ENCODE assay signal across 22 cellular contexts in the genomic region with DNA sequence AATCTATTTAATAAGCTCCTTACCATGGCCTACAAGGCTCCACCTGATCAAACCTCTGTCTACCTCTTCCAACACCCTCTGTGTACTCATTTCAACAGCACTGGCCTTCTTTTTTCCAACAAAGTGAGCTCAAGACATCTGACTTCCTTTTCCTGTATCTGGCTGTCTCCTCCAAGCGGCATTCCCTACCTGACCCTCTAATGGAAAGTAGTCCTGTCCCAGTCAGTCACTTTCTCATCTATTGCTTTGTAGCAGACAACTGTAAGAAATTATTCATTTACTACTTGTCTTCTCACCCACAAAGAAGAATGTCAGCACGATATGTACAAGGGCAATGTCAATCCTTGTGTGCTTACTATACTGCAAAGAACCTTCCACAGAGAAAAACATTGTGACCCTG.
A peak's percentile ranks its signal among the peaks of the same experiment; 100 is the strongest.
DNase-seq lines count a peak whose midpoint lies in the region; ATAC-seq and TF ChIP-seq lines count a peak whose summit lies in the region.
"Had no signal": no experiment of that assay in that cellular context is flagged by ENCODE, and none has a peak within 500 bp of the region (broad histone marks: within the 10 kb centered on the region; RNA-seq: fewer than 3 reads in every experiment).

No MANE protein-coding gene starts in this region.

- no peaks in the 10 kb centered on the region for H3K36me3 Mint-ChIP-seq in GM23338 (ENCODE audit: low read depth)
- no peaks in the 10 kb centered on the region for H3K36me3 Mint-ChIP-seq in progenitor cell of endocrine pancreas (ENCODE audit: insufficient read depth)

- no peaks in the 10 kb centered on the region for H3K27me3 ChIP-seq in GM23338 (ENCODE audit: insufficient read depth)
- no peaks in the 10 kb centered on the region for H3K27me3 ChIP-seq in OCI-LY3 (ENCODE audit: low read depth, low read length)
- H3K27me3 ChIP-seq in neural cell (ENCODE audit: insufficient read depth, low read depth, low read length), result no peaks in the 10 kb centered on the region
- H3K27me3 ChIP-seq: MG63, SJCRH30 had no signal

- no peaks in the 10 kb centered on the region for H3K36me3 ChIP-seq in GM23338 (ENCODE audit: insufficient read depth)
- H3K36me3 ChIP-seq in OCI-LY3 (replicated peaks; ENCODE audit: low read depth, low read length), result no peaks in the 10 kb centered on the region
- H3K36me3 ChIP-seq in neural cell (ENCODE audit: insufficient read depth, low read length), result no peaks in the 10 kb centered on the region
- H3K36me3 ChIP-seq: MG63, SJCRH30 had no signal

- no peak for TF ChIP-seq CTCF in GM23338 (conservative IDR thresholded peaks at IDR 0.05; ENCODE audit: low read depth in 2 of 2)
- no peak for TF ChIP-seq CTCF in OCI-LY3 (IDR thresholded peaks at IDR 0.05; ENCODE audit: low read depth, low read length)
- TF ChIP-seq CTCF in neural cell (IDR thresholded peaks at IDR 0.05; ENCODE audit: poor library complexity, severe bottlenecking), result no peak
- TF ChIP-seq CTCF in progenitor cell of endocrine pancreas (IDR thresholded peaks at IDR 0.05; ENCODE audit: unreplicated experiment), result no peak

- ATAC-seq in GM23338 (no peak), HG02571 (IDR thresholded peaks at IDR 0.05; ENCODE audit: unreplicated experiment) (no peak)

- H3K9me3 Mint-ChIP-seq in GM23338 (no peaks in the 10 kb centered on the region), progenitor cell of endocrine pancreas (ENCODE audit: low read depth) (no peaks in the 10 kb centered on the region)

- peaks cover 49% of the 10 kb centered on the region for H3K4me1 ChIP-seq in GM23338 (ENCODE audit: insufficient read depth)
- peaks cover 66% of the 10 kb centered on the region for H3K4me1 ChIP-seq in OCI-LY3 (ENCODE audit: low read length)

- H3K4me3 ChIP-seq in GM23338, result no peak overlapping the region
- no peak overlapping the region for H3K4me3 ChIP-seq in OCI-LY3 (ENCODE audit: low read length)
- H3K4me3 ChIP-seq in neural cell (ENCODE audit: low read length), result peak overlapping the region; percentile 24
- H3K4me3 ChIP-seq: MG63, SJCRH30 had no signal

- H3K9ac ChIP-seq in OCI-LY3 (ENCODE audit: low read length) (no peak overlapping the region), neural cell (ENCODE audit: low read length) (no peak overlapping the region)

- H3K4me1 Mint-ChIP-seq in GM23338, result peaks cover 54% of the 10 kb centered on the region
- H3K4me1 Mint-ChIP-seq in progenitor cell of endocrine pancreas (ENCODE audit: low read depth), result peaks cover 14% of the 10 kb centered on the region

- H4K20me1 ChIP-seq in GM23338 (replicated peaks; ENCODE audit: insufficient read depth) (no peaks in the 10 kb centered on the region), OCI-LY3 (ENCODE audit: insufficient read depth, low read length) (peaks cover 5% of the 10 kb centered on the region), neural cell (ENCODE audit: insufficient read depth) (no peaks in the 10 kb centered on the region)

- H3K9me3 ChIP-seq in OCI-LY3 (ENCODE audit: insufficient read depth, low read length), result no peaks in the 10 kb centered on the region
- no peaks in the 10 kb centered on the region for H3K9me3 ChIP-seq in neural cell (ENCODE audit: low read length)
- H3K9me3 ChIP-seq: MG63, SJCRH30 had no signal

- H2AFZ ChIP-seq in GM23338 (no peak overlapping the region), OCI-LY3 (ENCODE audit: low read depth, low read length) (no peak overlapping the region), neural cell (ENCODE audit: low read depth, low read length) (no peak overlapping the region)

- peak; percentile 56 for TF ChIP-seq EP300 in neural cell (conservative IDR thresholded peaks at IDR 0.05; ENCODE audit: poor library complexity, severe bottlenecking)

- H3K27ac ChIP-seq in GM23338 (ENCODE audit: low read depth), result peak overlapping the region; percentile 21; the same call in 1 of the 2 replicates
- no peak overlapping the region for H3K27ac ChIP-seq in OCI-LY3 (ENCODE audit: low read length)
- peak overlapping the region; percentile 40 for H3K27ac ChIP-seq in neural cell (ENCODE audit: low read length)
- H3K27ac ChIP-seq: C4-2B, SJCRH30 had no signal

- H3K27me3 Mint-ChIP-seq in GM23338 (ENCODE audit: insufficient read depth, low read depth, poor library complexity) (peaks cover 2% of the 10 kb centered on the region), progenitor cell of endocrine pancreas (no peaks in the 10 kb centered on the region)

- H3K4me3 Mint-ChIP-seq in GM23338 (no peak overlapping the region), progenitor cell of endocrine pancreas (ENCODE audit: low read depth) (no peak overlapping the region)

- DNase-seq in GM23338 (ENCODE audit: low spot score), result no peak
- DNase-seq in glomerular visceral epithelial cell (ENCODE audit: extremely low spot score), result peak; percentile 35
- no peak for DNase-seq in DMS79 (lab: John Stamatoyannopoulos, UW)
- DNase-seq in NCI-H146 treated with DMSO at 0.1 percent for 48 hours (lab: John Stamatoyannopoulos, UW; ENCODE audit: unreplicated experiment), result no peak
- no peak for DNase-seq in progenitor cell of endocrine pancreas (ENCODE audit: low spot score, unreplicated experiment)
- DNase-seq: DMS153; HCEC 1CT; KG1; MG63; NCI-H1092; NCI-H1694; NCI-H2107; NCI-H345; NCI-H526; NK-92 treated with Interleukin-12 subunit alpha and Interleukin-12 subunit beta, amount 100 ng/mL, for 24 hours; OCI-M1; RPMI8226; SJCRH30 had no signal

- TF ChIP-seq RAD21 in neural cell (conservative IDR thresholded peaks at IDR 0.05), result no peak

- H3K27ac Mint-ChIP-seq in GM23338 (no peak overlapping the region), progenitor cell of endocrine pancreas (no peak overlapping the region)

- H3F3A ChIP-seq in GM23338 (replicated peaks; ENCODE audit: low read depth), result no peaks in the 10 kb centered on the region
- peaks cover 7% of the 10 kb centered on the region for H3F3A ChIP-seq in neural cell (ENCODE audit: insufficient read depth, low read length, poor library complexity, severe bottlenecking)

- H3K4me2 ChIP-seq in GM23338 (0 out of 2 replicates have a peak overlapping the region, but pooled peaks have one; percentile 12), OCI-LY3 (ENCODE audit: low read length) (peak overlapping the region; percentile 4; the same call in 1 of the 2 replicates), neural cell (ENCODE audit: low read length) (peak overlapping the region; percentile 54)

- H3K9me2 ChIP-seq in GM23338 (ENCODE audit: insufficient read depth), result no peaks in the 10 kb centered on the region
- H3K9me2 ChIP-seq in neural cell (ENCODE audit: insufficient read depth, low read length), result no peaks in the 10 kb centered on the region

- H3K79me2 ChIP-seq in GM23338 (replicated peaks; ENCODE audit: insufficient read depth) (peaks cover 95% of the 10 kb centered on the region), OCI-LY3 (ENCODE audit: low read length) (peaks cover 92% of the 10 kb centered on the region), neural cell (replicated peaks; ENCODE audit: insufficient read depth, low read length) (peaks cover 36% of the 10 kb centered on the region)

TF ChIP-seq in GM23338, 12 proteins besides CTCF, POLR2A, EP300 and RAD21 (continues in another document):
- no peak for TF ChIP-seq CREB1 (CRISPR knock-in tag; IDR thresholded peaks at IDR 0.05; ENCODE audit: low read depth)
- TF ChIP-seq, protein P1, sequence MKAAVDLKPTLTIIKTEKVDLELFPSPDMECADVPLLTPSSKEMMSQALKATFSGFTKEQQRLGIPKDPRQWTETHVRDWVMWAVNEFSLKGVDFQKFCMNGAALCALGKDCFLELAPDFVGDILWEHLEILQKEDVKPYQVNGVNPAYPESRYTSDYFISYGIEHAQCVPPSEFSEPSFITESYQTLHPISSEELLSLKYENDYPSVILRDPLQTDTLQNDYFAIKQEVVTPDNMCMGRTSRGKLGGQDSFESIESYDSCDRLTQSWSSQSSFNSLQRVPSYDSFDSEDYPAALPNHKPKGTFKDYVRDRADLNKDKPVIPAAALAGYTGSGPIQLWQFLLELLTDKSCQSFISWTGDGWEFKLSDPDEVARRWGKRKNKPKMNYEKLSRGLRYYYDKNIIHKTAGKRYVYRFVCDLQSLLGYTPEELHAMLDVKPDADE (IDR thresholded peaks at IDR 0.05), result no peak

TF ChIP-seq in neural cell, 6 proteins besides CTCF, POLR2A, EP300 and RAD21:
- no peak for TF ChIP-seq SMC3 (conservative IDR thresholded peaks at IDR 0.05; ENCODE audit: poor library complexity)
- TF ChIP-seq TAF1 (IDR thresholded peaks at IDR 0.05; ENCODE audit: low read depth), result no peak
- TF ChIP-seq POLR2AphosphoS5 (IDR thresholded peaks at IDR 0.05), result peak; percentile 43
- peak; percentile 51 for TF ChIP-seq REST (IDR thresholded peaks at IDR 0.05; ENCODE audit: borderline replicate concordance)
- TF ChIP-seq EZH2 (IDR thresholded peaks at IDR 0.05; ENCODE audit: borderline replicate concordance, insufficient read depth, low read length, poor library complexity, severe bottlenecking), result no peak
- TF ChIP-seq MXI1 (conservative IDR thresholded peaks at IDR 0.05; ENCODE audit: poor library complexity, severe bottlenecking), result no peak

Comparison
In these comparisons a context has a peak if more than half of its experiments do, and no peak if none do; other contexts are left out.
1. H3K4me2 ChIP-seq: peak in every context shown above with its lines; median percentile 54 in neural cell; 12 in GM23338; 4 in OCI-LY3.